In genomic region chr22:17785185-17786184, GRCh38 we compare ENCODE assay signal across 8 cellular contexts. TPM values are rescaled to one million over a fixed set of nuclear protein-coding genes. Genes with fewer than 3 reads are reported as not detected.
DNase-seq lines count a peak whose midpoint lies in the region; ATAC-seq and TF ChIP-seq lines count a peak whose summit lies in the region.

No MANE protein-coding gene starts in this region.

- no peak overlapping the region for H3K4me3 Mint-ChIP-seq in osteocyte (ENCODE audit: unreplicated experiment)

- H3K36me3 Mint-ChIP-seq in osteocyte (ENCODE audit: unreplicated experiment) = peaks cover 2% of the 10 kb centered on the region

- no peaks in the 10 kb centered on the region for H3K9me3 Mint-ChIP-seq in osteocyte (ENCODE audit: unreplicated experiment)

- no peak overlapping the region for H3K27ac Mint-ChIP-seq in osteocyte (ENCODE audit: unreplicated experiment)

- no peak for TF ChIP-seq EP300 in esophagus muscularis mucosa (IDR thresholded peaks at IDR 0.05)

- peaks cover 31 to 51% (median 45%) of the 10 kb centered on the region in 4 donors for H3K4me1 ChIP-seq in esophagus muscularis mucosa

- intact Hi-C loops in esophagus muscularis mucosa (cut with DNase I) = loop anchor here (2.0 kb wide), 1 partner anchor 227 kb away; no protein-coding TSS in a partner anchor

- DNase-seq in NCI-H460 (ENCODE audit: extremely low read depth, low read depth) (peak; percentile 24), esophagus muscularis mucosa (ENCODE audit: extremely low spot score) (no peak), osteocyte (ENCODE audit: extremely low spot score, unreplicated experiment) (no peak)
- peak; percentile 87 for DNase-seq in activated CD8-positive, alpha-beta memory T cell treated with anti-CD3 and anti-CD28 coated beads, Interleukin-2, amount 50 U/mL, for 48 hours

- H3K27me3 ChIP-seq in esophagus muscularis mucosa = peaks cover 0 to 15% (median 0%) of the 10 kb centered on the region in 4 donors

- no peaks in the 10 kb centered on the region for H3K9me3 ChIP-seq in esophagus muscularis mucosa

- no peak for ATAC-seq in HG02852 (IDR thresholded peaks at IDR 0.05; ENCODE audit: unreplicated experiment)
- no peak for ATAC-seq in HG02588 (IDR thresholded peaks at IDR 0.05; ENCODE audit: unreplicated experiment)
- no peak for ATAC-seq in HG03457 (IDR thresholded peaks at IDR 0.05; ENCODE audit: unreplicated experiment)

- no peak for TF ChIP-seq POLR2A in esophagus muscularis mucosa (IDR thresholded peaks at IDR 0.05; ENCODE audit: low read depth)

- H3K4me3 ChIP-seq in esophagus muscularis mucosa = no peak overlapping the region

- TF ChIP-seq CTCF in GM12874 (IDR thresholded peaks at IDR 0.05; ENCODE audit: insufficient read depth, low read depth, low read length) = peak; percentile 79
- peak; percentile 67 to 78 (median 71) for TF ChIP-seq CTCF in esophagus muscularis mucosa (IDR thresholded peaks at IDR 0.05)
- peak; percentile 45 for TF ChIP-seq CTCF in osteocyte (IDR thresholded peaks at IDR 0.05)

- H3K4me1 Mint-ChIP-seq in osteocyte (ENCODE audit: unreplicated experiment) = peaks cover 31% of the 10 kb centered on the region

- H3K27me3 Mint-ChIP-seq in osteocyte (ENCODE audit: unreplicated experiment) = no peaks in the 10 kb centered on the region

- 64% methylated on average over 12 of the region's 37 CpGs for WGBS in esophagus muscularis mucosa

- peaks cover 14 to 29% (median 27%) of the 10 kb centered on the region in 4 donors for H3K36me3 ChIP-seq in esophagus muscularis mucosa

- H3K27ac ChIP-seq in esophagus muscularis mucosa (replicated peaks in 1 of 4) = peak overlapping the region; percentile 52 to 75 (median 70)

RNA-seq across cellular contexts. Expression of gene BID, which starts 11.2 kb away (rescaled TPM):
- 50.2 and 58.4 TPM in 2 replicates for total RNA-seq in NCI-H460 (2014; rRNA removed; shearing (Covaris generic))
- 51.1 and 57.1 TPM in 2 replicates for polyA plus RNA-seq in NCI-H460 (2014; cell fraction: nucleus; rRNA removed)
- total RNA-seq in esophagus muscularis mucosa (10 to 100 TPM; 12.9 to 48.3 (median 26.3) TPM), osteocyte (8.4 and 11.6 TPM in 2 replicates)

Comparison
In these comparisons a context has a peak if more than half of its experiments do, and no peak if none do; other contexts are left out.
1. DNase-seq: peak in NCI-H460 (single experiment) and activated CD8-positive, alpha-beta memory T cell treated with anti-CD3 and anti-CD28 coated beads, Interleukin-2, amount 50 U/mL, for 48 hours (single experiment); none in esophagus muscularis mucosa (single experiment) and osteocyte (single experiment).
2. Peak in every context shown above with its lines, with median percentiles within 50 percentile points of each other: CTCF ChIP-seq.